Comparison of ENCODE assay signal across 7 cellular contexts in the genomic region with DNA sequence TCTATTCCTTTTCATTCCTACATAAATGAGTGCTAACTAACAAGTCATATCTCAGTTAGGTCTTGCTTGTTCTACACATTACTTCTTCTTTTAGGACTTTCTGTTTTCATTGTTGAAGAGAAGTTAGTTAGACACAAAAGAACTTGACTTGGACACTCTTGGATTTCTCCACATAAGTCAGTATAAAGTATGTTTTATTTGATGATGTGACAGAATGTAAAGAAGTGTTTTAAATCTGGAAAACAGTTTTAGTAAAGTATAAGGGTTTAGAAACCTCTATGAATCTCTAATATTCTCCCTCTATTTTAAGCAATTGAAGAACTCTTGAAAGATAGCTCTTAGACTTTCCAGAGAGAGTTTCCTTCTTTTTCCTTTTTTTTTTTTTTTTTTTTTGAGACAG.
"Had no signal": no experiment of that assay in that cellular context is flagged by ENCODE, and none has a peak within 500 bp of the region (broad histone marks: within the 10 kb centered on the region; RNA-seq: fewer than 3 reads in every experiment).

No MANE protein-coding gene starts in this region.

- H3K27ac ChIP-seq: HL-60, KMS-11 had no signal

- H3K9ac ChIP-seq: KMS-11 had no signal

- FAIRE-seq: HTR-8/SVneo had no signal

- H3K4me2 ChIP-seq: KMS-11 had no signal

- DNase-seq: IMR-90, Karpas-422, KBM-7, KG1 had no signal
